9 cellular contexts compared by ENCODE assay signal in genomic region chr12:89160716-89161123, GRCh38.
DNase-seq lines count a peak whose midpoint lies in the region; ATAC-seq and TF ChIP-seq lines count a peak whose summit lies in the region.
"Had no signal": no experiment of that assay in that cellular context is flagged by ENCODE, and none has a peak within 500 bp of the region (broad histone marks: within the 10 kb centered on the region; RNA-seq: fewer than 3 reads in every experiment).

No MANE protein-coding gene starts in this region.

- in situ Hi-C loops in HAP-1 (cut with MboI; ENCODE audit: low sequenced_read_pairs), result no loop called here

- no peak overlapping the region for H3K27ac Mint-ChIP-seq in WTC11
- H3K27ac Mint-ChIP-seq: dendritic cell treated with granulocyte-macrophage colony-stimulating factor and Interleukin-4, amounts not matched to agents 40 ng/mL and 50 ng/mL, for 4 days had no signal

- H3K27me3 Mint-ChIP-seq in WTC11 (ENCODE audit: low read depth), result peaks cover 9% of the 10 kb centered on the region
- H3K27me3 Mint-ChIP-seq: dendritic cell treated with granulocyte-macrophage colony-stimulating factor and Interleukin-4, amounts not matched to agents 40 ng/mL and 50 ng/mL, for 4 days had no signal

- no peaks in the 10 kb centered on the region for H3K4me1 ChIP-seq in HAP-1

- no peak for TF ChIP-seq CTCF in WTC11 (IDR thresholded peaks at IDR 0.05)

- H3K36me3 Mint-ChIP-seq in WTC11, result no peaks in the 10 kb centered on the region

- no peaks in the 10 kb centered on the region for H3K9me3 Mint-ChIP-seq in WTC11
- H3K9me3 Mint-ChIP-seq: dendritic cell treated with granulocyte-macrophage colony-stimulating factor and Interleukin-4, amounts not matched to agents 40 ng/mL and 50 ng/mL, for 4 days had no signal

- POLR2A ChIA-PET in WTC11 (lab: Charles Lee), result no interaction called here

- CTCF ChIA-PET in WTC11 (lab: Charles Lee), result no interaction called here

- ATAC-seq in WTC11 (peak; percentile 30; the same call in 1 of the 2 replicates), GM19328 (IDR thresholded peaks at IDR 0.05; ENCODE audit: unreplicated experiment) (no peak)

- H3K9me3 ChIP-seq in HAP-1, result no peaks in the 10 kb centered on the region

- DNase-seq in HPDE6-E6E7 (ENCODE audit: extremely low spot score), result peak; percentile 52
- no peak for DNase-seq in WTC11 (ENCODE audit: low spot score)
- peak; percentile 2 for DNase-seq in glomerular visceral epithelial cell (ENCODE audit: extremely low spot score)
- peak; percentile 72 for DNase-seq in stimulated activated CD4-positive, alpha-beta T cell treated with anti-CD3 and anti-CD28 coated beads, Interleukin-1b, Interleukin-23, amount 100 ng/mL, for 48 hours
- no peak for DNase-seq in HAP-1 (ENCODE audit: low spot score in 2 of 2)
- DNase-seq in islet precursor cell, result no peak
- no peak for DNase-seq in hippocampal formation (lab: John Stamatoyannopoulos, UW)

- H3K4me1 Mint-ChIP-seq in WTC11, result peaks cover 27% of the 10 kb centered on the region

- no peaks in the 10 kb centered on the region for H3K36me3 ChIP-seq in HAP-1 (replicated peaks)

- H3K27me3 ChIP-seq in HAP-1 (ENCODE audit: low read depth), result no peaks in the 10 kb centered on the region

- no peak overlapping the region for H3K4me3 ChIP-seq in HAP-1

- H3K4me3 Mint-ChIP-seq in WTC11, result no peak overlapping the region
- H3K4me3 Mint-ChIP-seq: dendritic cell treated with granulocyte-macrophage colony-stimulating factor and Interleukin-4, amounts not matched to agents 40 ng/mL and 50 ng/mL, for 4 days had no signal

TF ChIP-seq in WTC11, 78 proteins besides CTCF, POLR2A, EP300 and RAD21:
- TF ChIP-seq USF2 (CRISPR knock-in tag; IDR thresholded peaks at IDR 0.05), result no peak
- TF ChIP-seq ARID4B (CRISPR knock-in tag; IDR thresholded peaks at IDR 0.05; ENCODE audit: borderline replicate concordance), result no peak
- no peak for TF ChIP-seq E2F5 (CRISPR knock-in tag; IDR thresholded peaks at IDR 0.05)
- no peak for TF ChIP-seq ZMAT4 (CRISPR knock-in tag; IDR thresholded peaks at IDR 0.05)
- TF ChIP-seq ZNF281 (CRISPR knock-in tag; IDR thresholded peaks at IDR 0.05), result no peak
- TF ChIP-seq GTF2I (CRISPR knock-in tag; conservative IDR thresholded peaks at IDR 0.05), result no peak
- TF ChIP-seq ZNF232 (CRISPR knock-in tag; IDR thresholded peaks at IDR 0.05), result no peak

Comparison
In these comparisons a context has a peak if more than half of its experiments do, and no peak if none do; other contexts are left out.
1. DNase-seq: peak in HPDE6-E6E7 (single experiment), glomerular visceral epithelial cell (single experiment) and stimulated activated CD4-positive, alpha-beta T cell treated with anti-CD3 and anti-CD28 coated beads, Interleukin-1b, Interleukin-23, amount 100 ng/mL, for 48 hours (single experiment); none in WTC11 (single experiment), HAP-1 (0 of 2), islet precursor cell (single experiment) and hippocampal formation (0 of 2).